19 cellular contexts compared by ENCODE assay signal in genomic region chr3:53612508-53612907, GRCh38.
DNase-seq lines count a peak whose midpoint lies in the region; ATAC-seq and TF ChIP-seq lines count a peak whose summit lies in the region.
"Had no signal": no experiment of that assay in that cellular context is flagged by ENCODE, and none has a peak within 500 bp of the region (broad histone marks: within the 10 kb centered on the region; RNA-seq: fewer than 3 reads in every experiment).

No MANE protein-coding gene starts in this region.

- no peaks in the 10 kb centered on the region for H3K79me2 ChIP-seq in Karpas-422 (ENCODE audit: low read length)

- H3K27ac ChIP-seq in Karpas-422 (ENCODE audit: low read length) (peak overlapping the region; percentile 49), left lung (no peak overlapping the region)
- H3K27ac ChIP-seq: HL-60, RWPE1 had no signal

- H3K9me2 ChIP-seq in Karpas-422 (replicated peaks; ENCODE audit: insufficient read depth, low read length) = no peaks in the 10 kb centered on the region

- peaks cover 34% of the 10 kb centered on the region for H3K4me1 ChIP-seq in Karpas-422 (ENCODE audit: low read length)
- no peaks in the 10 kb centered on the region for H3K4me1 ChIP-seq in left lung

- H3K27ac Mint-ChIP-seq in CD14-positive monocyte = peak overlapping the region in 5 of 7 donors; percentile 41 to 81 (median 58)
- peak overlapping the region; percentile 78 for H3K27ac Mint-ChIP-seq in dendritic cell treated with granulocyte-macrophage colony-stimulating factor and Interleukin-4, amounts not matched to agents 40 ng/mL and 50 ng/mL, for 4 days
- H3K27ac Mint-ChIP-seq: CD4-positive, alpha-beta T cell had no signal

- peaks cover 6 to 27% (median 10%) of the 10 kb centered on the region in 3 donors for H3K27me3 Mint-ChIP-seq in CD14-positive monocyte (ENCODE audit: low read depth in 3 of 3)
- H3K27me3 Mint-ChIP-seq in dendritic cell treated with granulocyte-macrophage colony-stimulating factor and Interleukin-4, amounts not matched to agents 40 ng/mL and 50 ng/mL, for 4 days = peaks cover 6% of the 10 kb centered on the region

- H3K4me3 ChIP-seq in Karpas-422 (ENCODE audit: low read length) (peak overlapping the region; percentile 39), left lung (no peak overlapping the region)

- H3K27me3 ChIP-seq in Karpas-422 (ENCODE audit: low read length) (no peaks in the 10 kb centered on the region), left lung (no peaks in the 10 kb centered on the region)

- peaks cover 0 to 14% (median 4%) of the 10 kb centered on the region in 7 donors for H3K9me3 Mint-ChIP-seq in CD14-positive monocyte
- H3K9me3 Mint-ChIP-seq in dendritic cell treated with granulocyte-macrophage colony-stimulating factor and Interleukin-4, amounts not matched to agents 40 ng/mL and 50 ng/mL, for 4 days = no peaks in the 10 kb centered on the region

- no peaks in the 10 kb centered on the region for H3K9me3 ChIP-seq in Karpas-422 (ENCODE audit: low read length)
- H3K9me3 ChIP-seq in left lung = no peaks in the 10 kb centered on the region

- no peaks in the 10 kb centered on the region for H3K36me3 Mint-ChIP-seq in CD14-positive monocyte
- H3K36me3 Mint-ChIP-seq in dendritic cell treated with granulocyte-macrophage colony-stimulating factor and Interleukin-4, amounts not matched to agents 40 ng/mL and 50 ng/mL, for 4 days (ENCODE audit: low read depth) = no peaks in the 10 kb centered on the region

- DNase-seq in CD14-positive monocyte (ENCODE audit: low spot score) (no peak), Karpas-422 (no peak), left lung (no peak), GM19240 (ENCODE audit: insufficient read length, low spot score) (no peak), amniotic stem cell (lab: John Stamatoyannopoulos, UW) (no peak), NCI-H226 (no peak), cerebellum (ENCODE audit: low spot score) (no peak)
- DNase-seq: 8988T; CD4-positive, alpha-beta T cell; GOT3; NCI-H1092 treated with DMSO at 0.1 percent for 48 hours; NCI-H1436 treated with DMSO at 0.1 percent for 48 hours; NCI-H2029; NCI-H526 treated with DMSO at 0.1 percent for 48 hours; SHP77 had no signal

- H3K4me1 Mint-ChIP-seq in CD14-positive monocyte = peaks cover 38% of the 10 kb centered on the region
- H3K4me1 Mint-ChIP-seq in dendritic cell treated with granulocyte-macrophage colony-stimulating factor and Interleukin-4, amounts not matched to agents 40 ng/mL and 50 ng/mL, for 4 days (ENCODE audit: low read depth) = peaks cover 53% of the 10 kb centered on the region

- TF ChIP-seq CTCF in CD14-positive monocyte (IDR thresholded peaks at IDR 0.05) (no peak), left lung (IDR thresholded peaks at IDR 0.05) (no peak)

- intact Hi-C loops in CD14-positive monocyte (cut with micrococcal nuclease) (no loop called here), left lung (cut with DNase I) (no loop called here)
- intact Hi-C loops in dendritic cell treated with granulocyte-macrophage colony-stimulating factor and Interleukin-4, amounts not matched to agents 40 ng/mL and 50 ng/mL, for 4 days (cut with micrococcal nuclease) = no loop called here

- H3K36me3 ChIP-seq in Karpas-422 (ENCODE audit: insufficient read depth, low read length) (no peaks in the 10 kb centered on the region), left lung (no peaks in the 10 kb centered on the region)

- peak overlapping the region; percentile 96 for H2AFZ ChIP-seq in Karpas-422 (ENCODE audit: low read length)

- peak overlapping the region; percentile 43 for H3K9ac ChIP-seq in Karpas-422 (ENCODE audit: low read length)

- H3K4me2 ChIP-seq in Karpas-422 (ENCODE audit: low read depth, low read length, poor library complexity, severe bottlenecking) = peak overlapping the region; percentile 70

- no peak overlapping the region for H3K4me3 Mint-ChIP-seq in CD14-positive monocyte
- H3K4me3 Mint-ChIP-seq in dendritic cell treated with granulocyte-macrophage colony-stimulating factor and Interleukin-4, amounts not matched to agents 40 ng/mL and 50 ng/mL, for 4 days = no peak overlapping the region
- H3K4me3 Mint-ChIP-seq: CD4-positive, alpha-beta T cell had no signal

- no peaks in the 10 kb centered on the region for H4K20me1 ChIP-seq in Karpas-422 (ENCODE audit: insufficient read depth, low read depth, low read length)

- peak; percentile 36 for ATAC-seq in left lung
- ATAC-seq: Panc1 had no signal
